Comparison of ENCODE assay signal across 26 cellular contexts in genomic region chr1:17973694-17974093, GRCh38.
"Had no signal": no experiment of that assay in that cellular context is flagged by ENCODE, and none has a peak within 500 bp of the region (broad histone marks: within the 10 kb centered on the region; RNA-seq: fewer than 3 reads in every experiment).

No MANE protein-coding gene starts in this region.

- H3K36me3 ChIP-seq: prostate gland, right atrium auricular region, suprapubic skin, transverse colon, upper lobe of right lung, uterus had no signal

- H3K4me1 ChIP-seq: prostate gland, right atrium auricular region, suprapubic skin, transverse colon, upper lobe of right lung, uterus had no signal

- H3K4me2 ChIP-seq: smooth muscle cell had no signal

- ATAC-seq: left lobe of liver; mucosa of descending colon; natural killer cell treated with Interleukin-12 subunit alpha and Interleukin-12 subunit beta and Interleukin-15 and Interleukin-18, amount 100 ng/mL, for 72 hours; sciatic nerve; stimulated activated naive CD8-positive, alpha-beta T cell treated with anti-CD3 and anti-CD28 coated beads, Interleukin-15, amount 100 ng/mL, for 72 hours; upper lobe of right lung had no signal

- H3K27me3 ChIP-seq: right atrium auricular region, upper lobe of right lung, uterus had no signal

- H3K9me3 ChIP-seq: mucosa of descending colon, prostate gland, right atrium auricular region, suprapubic skin, transverse colon, upper lobe of right lung, uterus had no signal

- DNase-seq: dermis blood vessel endothelial cell; effector memory CD4-positive, alpha-beta T cell; erythroblast; hypothalamus; kidney; mucosa of descending colon; naive B cell; nucleus accumbens; stimulated activated CD4-positive, alpha-beta T cell treated with anti-CD3 and anti-CD28 coated beads, Interleukin-12 subunit alpha, Interleukin-12 subunit beta, amount 100 ng/mL, for 4 hours; stimulated activated CD4-positive, alpha-beta T cell treated with anti-CD3 and anti-CD28 coated beads, Interleukin-1b, Interleukin-23, amount 100 ng/mL, for 48 hours; stimulated activated CD4-positive, alpha-beta T cell treated with anti-CD3 and anti-CD28 coated beads, Interleukin-4, amount 100 ng/mL, for 1 hour; stimulated activated CD8-positive, alpha-beta memory T cell treated with anti-CD3 and anti-CD28 coated beads, Interleukin-4, amount 100 ng/mL, for 48 hours; stimulated activated naive CD4-positive, alpha-beta T cell; stimulated activated naive CD8-positive, alpha-beta T cell treated with anti-CD3 and anti-CD28 coated beads, Interleukin-15, amount 100 ng/mL, for 72 hours; transverse colon; uterus had no signal

- H3K27ac ChIP-seq: coronary artery, prostate gland, right atrium auricular region, suprapubic skin, transverse colon, upper lobe of right lung, uterus had no signal

- H3K4me3 ChIP-seq: coronary artery, lung, mucosa of descending colon, prostate gland, right atrium auricular region, smooth muscle cell, suprapubic skin, transverse colon, upper lobe of right lung, uterus had no signal
